ENCODE assay signal across 22 cellular contexts in genomic region chr11:106014035-106014434, GRCh38. TPM values are rescaled to one million over a fixed set of nuclear protein-coding genes. Genes with fewer than 3 reads are reported as not detected.
DNase-seq lines count a peak whose midpoint lies in the region; ATAC-seq, FAIRE-seq and TF ChIP-seq lines count a peak whose summit lies in the region.
"Had no signal": no experiment of that assay in that cellular context is flagged by ENCODE, and none has a peak within 500 bp of the region (broad histone marks: within the 10 kb centered on the region; RNA-seq: fewer than 3 reads in every experiment).

No MANE protein-coding gene starts in this region.

- peaks cover 81% of the 10 kb centered on the region for H3K79me2 ChIP-seq in hepatocyte
- peaks cover 47% of the 10 kb centered on the region for H3K79me2 ChIP-seq in neural cell (replicated peaks; ENCODE audit: insufficient read depth, low read length)

- H3F3A ChIP-seq in neural cell (ENCODE audit: insufficient read depth, low read length, poor library complexity, severe bottlenecking): no peaks in the 10 kb centered on the region

- H3K9ac ChIP-seq in neural cell (ENCODE audit: low read length): no peak overlapping the region

- H3K4me3 ChIP-seq in body of pancreas (no peak overlapping the region), hepatocyte (no peak overlapping the region), neural cell (ENCODE audit: low read length) (no peak overlapping the region)
- H3K4me3 ChIP-seq: A549 had no signal

- TF ChIP-seq CTCF in body of pancreas (IDR thresholded peaks at IDR 0.05) (no peak), hepatocyte (IDR thresholded peaks at IDR 0.05; ENCODE audit: poor library complexity) (no peak), neural cell (IDR thresholded peaks at IDR 0.05; ENCODE audit: poor library complexity, severe bottlenecking) (no peak)

- H3K27ac ChIP-seq in body of pancreas (no peak overlapping the region), hepatocyte (no peak overlapping the region), neural cell (ENCODE audit: low read length) (no peak overlapping the region)
- H3K27ac ChIP-seq: 22Rv1, A549, C4-2B, HL-60 had no signal

- no peak for TF ChIP-seq RAD21 in neural cell (conservative IDR thresholded peaks at IDR 0.05)

- intact Hi-C loops in body of pancreas (cut with DNase I): no loop called here

- H4K20me1 ChIP-seq in hepatocyte (ENCODE audit: insufficient read depth, poor library complexity, severe bottlenecking): peaks cover 4% of the 10 kb centered on the region
- H4K20me1 ChIP-seq in neural cell (ENCODE audit: insufficient read depth): no peaks in the 10 kb centered on the region

- no peaks in the 10 kb centered on the region for H3K9me2 ChIP-seq in hepatocyte (replicated peaks; ENCODE audit: insufficient read depth)
- no peaks in the 10 kb centered on the region for H3K9me2 ChIP-seq in neural cell (ENCODE audit: insufficient read depth, low read length)

- 34 to 44% methylated on average over 2 of the region's 2 CpGs for WGBS in body of pancreas, 2 donors
- 77% methylated on average over 2 of the region's 2 CpGs for WGBS in hepatocyte (ENCODE audit: low lambda C conversion rate, missing lambda C conversion rate)

- H3K4me1 ChIP-seq in body of pancreas (peaks cover 50% of the 10 kb centered on the region), hepatocyte (ENCODE audit: insufficient read depth) (peaks cover 12% of the 10 kb centered on the region)

- TF ChIP-seq POLR2A in GM12892 (IDR thresholded peaks at IDR 0.05; ENCODE audit: low read depth, low read length) (no peak), body of pancreas (IDR thresholded peaks at IDR 0.05) (no peak)

- ATAC-seq in body of pancreas (peak; percentile 40), GM21390 (IDR thresholded peaks at IDR 0.05; ENCODE audit: unreplicated experiment) (no peak)
- ATAC-seq: A549, HCT116 had no signal

- DNase-seq in GM12892 (ENCODE audit: insufficient read length): no peak
- DNase-seq in body of pancreas: no peak
- no peak for DNase-seq in hepatocyte (ENCODE audit: low spot score)
- DNase-seq in CD1c-positive myeloid dendritic cell (ENCODE audit: extremely low spot score): no peak
- DNase-seq in NCI-H1105 treated with DMSO at 0.1 percent for 48 hours (lab: John Stamatoyannopoulos, UW): no peak
- DNase-seq: AML-193; CD4-positive, alpha-beta memory T cell; DMS153; DMS79; GDM1; GOT3; H7; HFFc6; IMR-90 had no signal

- TF ChIP-seq EP300 in neural cell (conservative IDR thresholded peaks at IDR 0.05; ENCODE audit: poor library complexity, severe bottlenecking): no peak

- peak; percentile 53 for FAIRE-seq in GM12892 (lab: Jason Lieb, UNC)
- FAIRE-seq: A549, GM19239 had no signal

- H3K4me2 ChIP-seq in hepatocyte (peak overlapping the region; percentile 30), neural cell (ENCODE audit: low read length) (peak overlapping the region; percentile 9)
- H3K4me2 ChIP-seq: A549 had no signal

- H3K27me3 ChIP-seq in body of pancreas: no peaks in the 10 kb centered on the region
- H3K27me3 ChIP-seq in hepatocyte: no peaks in the 10 kb centered on the region
- H3K27me3 ChIP-seq in neural cell (ENCODE audit: insufficient read depth, low read depth, low read length): no peaks in the 10 kb centered on the region

- no peak overlapping the region for H2AFZ ChIP-seq in hepatocyte
- no peak overlapping the region for H2AFZ ChIP-seq in neural cell (ENCODE audit: low read depth, low read length)

- no peaks in the 10 kb centered on the region for H3K9me3 ChIP-seq in body of pancreas
- no peaks in the 10 kb centered on the region for H3K9me3 ChIP-seq in hepatocyte (ENCODE audit: low read depth)
- no peaks in the 10 kb centered on the region for H3K9me3 ChIP-seq in neural cell (ENCODE audit: low read length)
- H3K9me3 ChIP-seq: A549 had no signal

- H3K36me3 ChIP-seq in body of pancreas (replicated peaks in 1 of 2; ENCODE audit: insufficient read depth in 1 of 2, low read depth in 2 of 2) (peaks cover 0 to 10% of the 10 kb centered on the region in 2 donors), hepatocyte (replicated peaks; ENCODE audit: insufficient read depth, low read depth) (no peaks in the 10 kb centered on the region), neural cell (ENCODE audit: insufficient read depth, low read length) (peaks cover 6% of the 10 kb centered on the region)

TF ChIP-seq in neural cell, 6 proteins besides CTCF, POLR2A, EP300 and RAD21:
- TF ChIP-seq SMC3 (conservative IDR thresholded peaks at IDR 0.05; ENCODE audit: poor library complexity) (no peak), TAF1 (IDR thresholded peaks at IDR 0.05; ENCODE audit: low read depth) (no peak), EZH2 (IDR thresholded peaks at IDR 0.05; ENCODE audit: borderline replicate concordance, insufficient read depth, low read length, poor library complexity, severe bottlenecking) (no peak), POLR2AphosphoS5 (IDR thresholded peaks at IDR 0.05) (no peak), REST (IDR thresholded peaks at IDR 0.05; ENCODE audit: borderline replicate concordance) (no peak), MXI1 (conservative IDR thresholded peaks at IDR 0.05; ENCODE audit: poor library complexity, severe bottlenecking) (no peak)
TF ChIP-seq in neural cell: peak in this region for 0.

RNA-seq across cellular contexts. Expression of gene MSANTD4, which starts 8.0 kb away (rescaled TPM):
- 13.5 TPM for polyA plus RNA-seq in GM12892 (2012; ENCODE audit: missing spikeins)
- total RNA-seq in body of pancreas: 10 to 100 TPM in 1 of 2 donors, 1 to 10 TPM in 1; 4.9 to 19.5 TPM
- 29.7 and 32.6 TPM in 2 replicates for total RNA-seq in hepatocyte
- 7.3 and 8.0 TPM in 2 replicates for polyA plus RNA-seq in hepatocyte
- polyA plus RNA-seq in neural cell: 45.0 and 48.4 TPM in 2 replicates
- 118 and 124 TPM in 2 replicates for polyA minus RNA-seq in neural cell
